In genomic region chr7:108328174-108328651, GRCh38 we compare ENCODE assay signal across 9 cellular contexts.
DNase-seq lines count a peak whose midpoint lies in the region; ATAC-seq lines count a peak whose summit lies in the region.
"Had no signal": no experiment of that assay in that cellular context is flagged by ENCODE, and none has a peak within 500 bp of the region (broad histone marks: within the 10 kb centered on the region; RNA-seq: fewer than 3 reads in every experiment).

No MANE protein-coding gene starts in this region.

- peaks cover 8% of the 10 kb centered on the region for H3K4me1 Mint-ChIP-seq in stimulated activated memory B cell treated with anti-CD40 and anti-IgM and Interleukin-4, amounts not matched to agents 10 μg/mL and 1 μg/mL and 100 μg/mL, for 72 hours
- H3K4me1 Mint-ChIP-seq: activated CD4-positive, alpha-beta memory T cell treated with anti-CD3 and anti-CD28 coated beads, Interleukin-2, amount 10 ng/mL, durations not matched to agents 7 days and 5 days had no signal

- peaks cover 9% of the 10 kb centered on the region for H3K27me3 Mint-ChIP-seq in stimulated activated memory B cell treated with anti-CD40 and anti-IgM and Interleukin-4, amounts not matched to agents 10 μg/mL and 1 μg/mL and 100 μg/mL, for 72 hours

- no peak overlapping the region for H3K4me3 Mint-ChIP-seq in stimulated activated memory B cell treated with anti-CD40 and anti-IgM and Interleukin-4, amounts not matched to agents 10 μg/mL and 1 μg/mL and 100 μg/mL, for 72 hours
- H3K4me3 Mint-ChIP-seq: activated CD4-positive, alpha-beta memory T cell treated with anti-CD3 and anti-CD28 coated beads, Interleukin-2, amount 10 ng/mL, durations not matched to agents 7 days and 5 days had no signal

- H3K36me3 Mint-ChIP-seq in stimulated activated memory B cell treated with anti-CD40 and anti-IgM and Interleukin-4, amounts not matched to agents 10 μg/mL and 1 μg/mL and 100 μg/mL, for 72 hours: no peaks in the 10 kb centered on the region

- peak; percentile 85 for ATAC-seq in HG02852 (IDR thresholded peaks at IDR 0.05; ENCODE audit: unreplicated experiment)
- no peak for ATAC-seq in stimulated activated memory B cell treated with anti-CD40 and anti-IgM and Interleukin-4, amounts not matched to agents 10 μg/mL and 1 μg/mL and 100 μg/mL, for 72 hours

- DNase-seq in NOMO-1 treated with DMSO at 0.1 percent for 48 hours (lab: John Stamatoyannopoulos, UW; ENCODE audit: unreplicated experiment) (peak; percentile 2), NOMO-1 treated with dmso at 0.1 percent for 144 hours (lab: John Stamatoyannopoulos, UW; ENCODE audit: unreplicated experiment) (no peak), NCI-H69 (lab: John Stamatoyannopoulos, UW) (peak; percentile 66), OCI-M2 (lab: John Stamatoyannopoulos, UW; ENCODE audit: unreplicated experiment) (no peak)
- no peak for DNase-seq in activated CD4-positive, CD25-positive, alpha-beta regulatory T cell treated with anti-CD3 and anti-CD28 coated beads, Interleukin-2, amount 50 U/mL, for 72 hours
- no peak for DNase-seq in activated CD4-positive, alpha-beta T cell treated with anti-CD3 and anti-CD28 coated beads, Interleukin-2, amount 50 U/mL, for 4 hours
- DNase-seq: activated CD4-positive, alpha-beta memory T cell treated with anti-CD3 and anti-CD28 coated beads, Interleukin-2, amount 10 ng/mL, durations not matched to agents 7 days and 5 days had no signal

- no peaks in the 10 kb centered on the region for H3K9me3 Mint-ChIP-seq in stimulated activated memory B cell treated with anti-CD40 and anti-IgM and Interleukin-4, amounts not matched to agents 10 μg/mL and 1 μg/mL and 100 μg/mL, for 72 hours
- H3K9me3 Mint-ChIP-seq: activated CD4-positive, alpha-beta memory T cell treated with anti-CD3 and anti-CD28 coated beads, Interleukin-2, amount 10 ng/mL, durations not matched to agents 7 days and 5 days had no signal

- peak overlapping the region; percentile 29 for H3K27ac Mint-ChIP-seq in stimulated activated memory B cell treated with anti-CD40 and anti-IgM and Interleukin-4, amounts not matched to agents 10 μg/mL and 1 μg/mL and 100 μg/mL, for 72 hours
- H3K27ac Mint-ChIP-seq: activated CD4-positive, alpha-beta memory T cell treated with anti-CD3 and anti-CD28 coated beads, Interleukin-2, amount 10 ng/mL, durations not matched to agents 7 days and 5 days had no signal

Comparison
In these comparisons a context has a peak if more than half of its experiments do, and no peak if none do; other contexts are left out.
1. DNase-seq: peak in NOMO-1 treated with DMSO at 0.1 percent for 48 hours (single experiment) and NCI-H69 (single experiment); none in NOMO-1 treated with dmso at 0.1 percent for 144 hours (single experiment), activated CD4-positive, CD25-positive, alpha-beta regulatory T cell treated with anti-CD3 and anti-CD28 coated beads, Interleukin-2, amount 50 U/mL, for 72 hours (single experiment), activated CD4-positive, alpha-beta T cell treated with anti-CD3 and anti-CD28 coated beads, Interleukin-2, amount 50 U/mL, for 4 hours (0 of 2) and OCI-M2 (single experiment).